ENCODE assay signal across 30 cellular contexts in the genomic region with DNA sequence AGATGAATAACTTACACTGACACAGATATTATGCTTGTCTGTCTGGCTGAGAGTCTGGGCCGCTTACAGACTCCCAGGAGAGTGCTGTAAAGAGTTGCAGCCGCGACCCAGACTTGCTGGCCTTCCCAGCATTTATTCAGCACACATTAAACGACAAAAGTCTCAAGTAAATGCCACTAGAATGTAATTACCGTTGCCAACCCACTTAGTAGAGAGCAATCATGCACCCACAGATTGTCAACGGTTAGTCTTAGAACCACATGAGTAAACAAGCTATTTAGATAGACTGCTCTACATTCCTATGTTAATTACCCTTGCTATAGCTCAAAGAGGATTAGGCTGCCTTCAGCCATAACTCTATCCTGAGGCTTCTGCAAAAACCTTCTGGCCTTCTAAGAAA.
"Had no signal": no experiment of that assay in that cellular context is flagged by ENCODE, and none has a peak within 500 bp of the region (broad histone marks: within the 10 kb centered on the region; RNA-seq: fewer than 3 reads in every experiment).

No MANE protein-coding gene starts in this region.

- H3K4me3 Mint-ChIP-seq: activated CD8-positive, alpha-beta memory T cell treated with anti-CD3 and anti-CD28 coated beads, Interleukin-2, amount 10 ng/mL, durations not matched to agents 7 days and 5 days; activated CD8-positive, alpha-beta T cell treated with anti-CD3 and anti-CD28 coated beads, Interleukin-2, amount 10 ng/mL, durations not matched to agents 7 days and 5 days; activated naive CD8-positive, alpha-beta T cell treated with anti-CD3 and anti-CD28 coated beads, Interleukin-2, amount 50 U/mL, for 24 hours; activated T-cell treated with anti-CD3 and anti-CD28 coated beads, Interleukin-2, amount 50 U/mL, for 24 hours; activated T-helper 1 cell treated with anti-CD3 and anti-CD28 coated beads, Interleukin-12 subunit alpha, Interleukin-12 subunit beta, Interleukin-2, Interleukin-4 antibody, amounts not matched to agents 30 ng/mL and 10 ng/mL and 1 ng/mL, durations not matched to agents 14 hours and 24 hours and 36 hours; T-helper 1 cell treated with Interleukin-12 subunit alpha and Interleukin-12 subunit beta and Interleukin-4 antibody, amounts not matched to agents 30 μg/mL and 1 μg/mL, for 36 hours had no signal

- DNase-seq: activated CD4-positive, alpha-beta T cell treated with anti-CD3 and anti-CD28 coated beads for 48 hours; activated CD4-positive, alpha-beta T cell treated with anti-CD3 and anti-CD28 coated beads, Interleukin-2, amount 50 U/mL, for 4 hours; activated CD4-positive, CD25-positive, alpha-beta regulatory T cell treated with anti-CD3 and anti-CD28 coated beads, Interleukin-2, amount 50 U/mL, for 72 hours; activated CD8-positive, alpha-beta memory T cell treated with anti-CD3 and anti-CD28 coated beads, Interleukin-2, amount 10 ng/mL, durations not matched to agents 7 days and 5 days; activated CD8-positive, alpha-beta T cell treated with anti-CD3 and anti-CD28 coated beads, Interleukin-2, amount 10 ng/mL, durations not matched to agents 7 days and 5 days; activated effector memory CD4-positive, alpha-beta T cell treated with anti-CD3 and anti-CD28 coated beads, Interleukin-2, amount 50 U/mL, for 16 hours; activated naive CD4-positive, alpha-beta T cell treated with Interleukin-2 at 50 U/mL for 16 hours; activated naive CD8-positive, alpha-beta T cell treated with anti-CD3 and anti-CD28 coated beads, Interleukin-2, amount 50 U/mL, for 24 hours; activated T-cell treated with anti-CD3 and anti-CD28 coated beads, Interleukin-2, amount 50 U/mL, for 24 hours; amniotic stem cell; body of pancreas; central memory CD4-positive, alpha-beta T cell; Kasumi-1; KBM-7; NCI-H1105 treated with DMSO at 0.1 percent for 48 hours; NCI-H1436 treated with DMSO at 0.1 percent for 48 hours; NCI-H2081 treated with DMSO at 0.1 percent for 48 hours; NCI-H345; NCI-H510A; NCI-H526 treated with DMSO at 0.1 percent for 48 hours; NK-92 treated with Interleukin-12 subunit alpha and Interleukin-12 subunit beta, amount 100 ng/mL, for 24 hours; Peyer's patch; SHP77; SW 1271 had no signal

- H3K4me1 ChIP-seq: ascending aorta, body of pancreas, Peyer's patch, SJSA1 had no signal

- H3K27me3 Mint-ChIP-seq: activated CD8-positive, alpha-beta memory T cell treated with anti-CD3 and anti-CD28 coated beads, Interleukin-2, amount 10 ng/mL, durations not matched to agents 7 days and 5 days; activated naive CD8-positive, alpha-beta T cell treated with anti-CD3 and anti-CD28 coated beads, Interleukin-2, amount 50 U/mL, for 24 hours; activated T-cell treated with anti-CD3 and anti-CD28 coated beads, Interleukin-2, amount 50 U/mL, for 24 hours had no signal

- H3K27me3 ChIP-seq: ascending aorta, body of pancreas, Peyer's patch, SJSA1 had no signal

- H3K27ac ChIP-seq: ascending aorta, body of pancreas, Peyer's patch, SJSA1 had no signal

- H3K4me3 ChIP-seq: ascending aorta, body of pancreas, Peyer's patch, SJSA1 had no signal

- H3K27ac Mint-ChIP-seq: activated CD8-positive, alpha-beta memory T cell treated with anti-CD3 and anti-CD28 coated beads, Interleukin-2, amount 10 ng/mL, durations not matched to agents 7 days and 5 days; activated CD8-positive, alpha-beta T cell treated with anti-CD3 and anti-CD28 coated beads, Interleukin-2, amount 10 ng/mL, durations not matched to agents 7 days and 5 days; activated naive CD4-positive, alpha-beta T cell treated with anti-CD3 and anti-CD28 coated beads, Interleukin-2, amount 50 U/mL, for 72 hours; activated naive CD8-positive, alpha-beta T cell treated with anti-CD3 and anti-CD28 coated beads, Interleukin-2, amount 50 U/mL, for 24 hours; activated T-cell treated with anti-CD3 and anti-CD28 coated beads, Interleukin-2, amount 50 U/mL, for 24 hours; activated T-helper 1 cell treated with anti-CD3 and anti-CD28 coated beads, Interleukin-12 subunit alpha, Interleukin-12 subunit beta, Interleukin-2, Interleukin-4 antibody, amounts not matched to agents 30 ng/mL and 10 ng/mL and 1 ng/mL, durations not matched to agents 14 hours and 24 hours and 36 hours; T-helper 1 cell treated with Interleukin-12 subunit alpha and Interleukin-12 subunit beta and Interleukin-4 antibody, amounts not matched to agents 30 μg/mL and 1 μg/mL, for 36 hours had no signal

- ATAC-seq: activated CD8-positive, alpha-beta memory T cell treated with anti-CD3 and anti-CD28 coated beads, Interleukin-2, amount 10 ng/mL, durations not matched to agents 7 days and 5 days; activated CD8-positive, alpha-beta T cell treated with anti-CD3 and anti-CD28 coated beads, Interleukin-2, amount 10 ng/mL, durations not matched to agents 7 days and 5 days; activated naive CD4-positive, alpha-beta T cell treated with anti-CD3 and anti-CD28 coated beads, Interleukin-2, amount 50 U/mL, for 72 hours; activated naive CD8-positive, alpha-beta T cell treated with anti-CD3 and anti-CD28 coated beads, Interleukin-2, amount 50 U/mL, for 24 hours; body of pancreas; SK-N-SH treated with all-trans-retinoic acid at 6 μM for 48 hours had no signal
